In the genomic region with DNA sequence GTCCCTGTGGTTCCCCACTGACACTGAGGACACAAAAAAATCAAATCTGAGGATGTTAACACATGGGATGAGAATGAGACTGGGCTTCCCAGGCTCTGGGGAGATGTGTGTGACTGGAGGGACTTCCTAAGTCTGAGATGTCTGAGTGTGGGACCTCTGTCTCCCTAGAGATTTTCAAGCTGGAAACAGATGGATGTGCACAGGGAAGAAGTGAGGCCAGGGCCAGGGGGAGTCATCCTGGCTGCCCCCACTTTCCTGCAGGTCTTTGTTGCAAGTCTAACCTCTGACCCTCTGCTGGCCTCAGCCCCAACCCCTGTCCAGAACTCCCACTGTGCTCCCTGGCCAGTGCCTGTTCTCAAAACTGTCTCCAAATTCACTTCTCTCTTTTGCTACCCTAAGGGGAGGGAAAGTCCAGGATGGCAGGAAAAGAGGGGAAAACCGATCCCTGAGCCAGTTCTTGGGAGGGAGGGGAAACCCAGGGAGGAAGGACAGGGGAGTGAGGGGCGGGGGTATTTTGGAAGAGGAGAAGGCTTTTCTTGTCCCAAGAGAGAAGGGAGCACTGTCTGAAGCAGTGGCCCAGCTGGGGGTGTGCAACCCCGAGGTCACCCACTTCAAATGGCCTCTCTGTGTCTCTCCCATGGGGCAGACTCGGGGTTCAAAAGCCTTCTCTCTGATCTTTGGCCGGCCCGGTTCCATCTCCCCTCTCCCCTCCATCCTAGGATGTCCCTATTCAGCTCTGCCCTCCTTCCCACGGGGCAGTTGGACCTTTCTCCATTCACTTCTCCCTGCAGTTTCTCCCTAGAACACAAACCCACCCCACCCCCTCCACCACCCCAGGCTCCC, we compare ENCODE assay signal across 8 cellular contexts. TPM values are rescaled to one million over a fixed set of nuclear protein-coding genes. Genes with fewer than 3 reads are reported as not detected.
DNase-seq lines count a peak whose midpoint lies in the region; ATAC-seq and TF ChIP-seq lines count a peak whose summit lies in the region.

No MANE protein-coding gene starts in this region.

- peak overlapping the region; percentile 70 for H3K27ac ChIP-seq in HEK293 (ENCODE audit: extremely low read depth, low read depth, low read length)
- no peak overlapping the region for H3K27ac ChIP-seq in iPS-18a (ENCODE audit: low read length)
- peak overlapping the region; percentile 93 to 100 (median 98) for H3K27ac ChIP-seq in spleen

- H3K36me3 ChIP-seq in HEK293 (ENCODE audit: control insufficient read depth in 2 of 2, insufficient read depth in 1 of 2, low read length in 2 of 2) = peaks cover 1 to 17% of the 10 kb centered on the region in 2 experiments; a peak in 2 of 3 replicates
- no peaks in the 10 kb centered on the region for H3K36me3 ChIP-seq in iPS-18a (ENCODE audit: control insufficient read depth, low read depth, low read length)
- H3K36me3 ChIP-seq in spleen = peaks cover 0 to 45% (median 28%) of the 10 kb centered on the region in 6 donors

- H3K4me1 Mint-ChIP-seq in activated CD8-positive, alpha-beta T cell treated with anti-CD3 and anti-CD28 coated beads, Interleukin-2, amount 10 ng/mL, durations not matched to agents 7 days and 5 days (ENCODE audit: low read depth) = peaks cover 23% of the 10 kb centered on the region

- 0 to 2% (median 1%) methylated on average over 7 of the region's 7 CpGs for WGBS in spleen, 5 donors

- no peak for ATAC-seq in activated CD8-positive, alpha-beta T cell treated with anti-CD3 and anti-CD28 coated beads, Interleukin-2, amount 10 ng/mL, durations not matched to agents 7 days and 5 days
- ATAC-seq in HG03139 (IDR thresholded peaks at IDR 0.05; ENCODE audit: unreplicated experiment) (no peak), GM19395 (IDR thresholded peaks at IDR 0.05; ENCODE audit: unreplicated experiment) (no peak)

- H3K4me3 ChIP-seq in HEK293 (ENCODE audit: low read depth, low read length) (peak overlapping the region; percentile 28), iPS-18a (ENCODE audit: low read length) (peak overlapping the region; percentile 42), spleen (peak overlapping the region; percentile 90 to 99 (median 96))

- intact Hi-C loops in spleen (cut with DNase I; ENCODE audit: low total_unique reads) = loop anchor here (2.0 kb wide), 1 partner anchor 37 kb away; the partner anchor contains the start of gene TUBB

- H3K4me1 ChIP-seq in HEK293 (ENCODE audit: control insufficient read depth, insufficient read depth, low read length) (peaks cover 28% of the 10 kb centered on the region), iPS-18a (ENCODE audit: control insufficient read depth, low read depth, low read length) (peaks cover 53% of the 10 kb centered on the region), spleen (peaks cover 44 to 84% (median 61%) of the 10 kb centered on the region in 6 donors)

- no peaks in the 10 kb centered on the region for H3K27me3 Mint-ChIP-seq in activated CD8-positive, alpha-beta T cell treated with anti-CD3 and anti-CD28 coated beads, Interleukin-2, amount 10 ng/mL, durations not matched to agents 7 days and 5 days (ENCODE audit: low read depth)

- no peaks in the 10 kb centered on the region for H3K27me3 ChIP-seq in iPS-18a (ENCODE audit: control insufficient read depth, insufficient read depth, low read length)
- H3K27me3 ChIP-seq in spleen (replicated peaks in 1 of 7) = no peaks in the 10 kb centered on the region

- peaks cover 86% of the 10 kb centered on the region for H3K36me3 Mint-ChIP-seq in activated CD8-positive, alpha-beta T cell treated with anti-CD3 and anti-CD28 coated beads, Interleukin-2, amount 10 ng/mL, durations not matched to agents 7 days and 5 days (ENCODE audit: low read depth)

- no peaks in the 10 kb centered on the region for H3K9me3 Mint-ChIP-seq in activated CD8-positive, alpha-beta T cell treated with anti-CD3 and anti-CD28 coated beads, Interleukin-2, amount 10 ng/mL, durations not matched to agents 7 days and 5 days (ENCODE audit: insufficient read depth)

- POLR2A ChIA-PET in HEK293 (lab: Yijun Ruan, JAX) = interaction anchor here (0.6 to 7.6 kb wide), 9 partner anchors 11 to 100 kb away, joined by 3 to 120 read pairs (median 8); partner anchors contain the start of genes DHX16, IER3, MDC1 and TUBB
- POLR2A ChIA-PET in activated CD8-positive, alpha-beta T cell treated with anti-CD3 and anti-CD28 coated beads, Interleukin-2, amount 10 ng/mL, durations not matched to agents 7 days and 5 days (lab: Charles Lee) = interaction anchor here (0.7 to 8.3 kb wide), 12 partner anchors 11 to 408 kb away, joined by 3 to 343 read pairs (median 8); partner anchors contain the start of genes DHX16, MDC1, MRPS18B and PPP1R10

- peak overlapping the region; percentile 9 for H3K9ac ChIP-seq in iPS-18a (ENCODE audit: low read length)

- TF ChIP-seq CTCF in HEK293 (tag by site-specific recombination; IDR thresholded peaks at IDR 0.05) (no peak), spleen (IDR thresholded peaks at IDR 0.05 in 8 of 11, conservative IDR thresholded peaks at IDR 0.05 in 3 of 11) (no peak)

- DNase-seq in activated CD8-positive, alpha-beta T cell treated with anti-CD3 and anti-CD28 coated beads, Interleukin-2, amount 10 ng/mL, durations not matched to agents 7 days and 5 days = peak; percentile 51
- DNase-seq in spleen = peak; percentile 83
- DNase-seq in NK-92 treated with Interleukin-12 subunit alpha and Interleukin-12 subunit beta, amount 100 ng/mL, for 24 hours (lab: John Stamatoyannopoulos, UW) = no peak
- no peak for DNase-seq in cerebellar nuclear complex (lab: John Stamatoyannopoulos, UW)

- H3K9me3 ChIP-seq in HEK293 (ENCODE audit: control insufficient read depth, insufficient read depth, low read depth, low read length) (no peaks in the 10 kb centered on the region), iPS-18a (ENCODE audit: control insufficient read depth, low read depth, low read length) (no peaks in the 10 kb centered on the region), spleen (no peaks in the 10 kb centered on the region)

- H3K27ac Mint-ChIP-seq in activated CD8-positive, alpha-beta T cell treated with anti-CD3 and anti-CD28 coated beads, Interleukin-2, amount 10 ng/mL, durations not matched to agents 7 days and 5 days = peak overlapping the region; percentile 98

- CTCF ChIA-PET in HEK293 (lab: Yijun Ruan, JAX) = interaction anchor here (0.6 to 19.6 kb wide), 6 partner anchors 11 to 200 kb away, joined by 3 to 692 read pairs (median 5); partner anchors contain the start of genes DHX16, MDC1 and TUBB
- CTCF ChIA-PET in activated CD8-positive, alpha-beta T cell treated with anti-CD3 and anti-CD28 coated beads, Interleukin-2, amount 10 ng/mL, durations not matched to agents 7 days and 5 days (lab: Charles Lee) = interaction anchor here (0.9 to 15.7 kb wide), 3 partner anchors 11 to 53 kb away, joined by 3 to 686 read pairs (median 12); partner anchors contain the start of genes DHX16, MDC1 and TUBB

- no peak for TF ChIP-seq POLR2A in spleen (IDR thresholded peaks at IDR 0.05)

- peak overlapping the region; percentile 93 for H3K4me3 Mint-ChIP-seq in activated CD8-positive, alpha-beta T cell treated with anti-CD3 and anti-CD28 coated beads, Interleukin-2, amount 10 ng/mL, durations not matched to agents 7 days and 5 days

TF ChIP-seq in HEK293, 187 proteins besides CTCF, POLR2A, EP300 and RAD21 (continues in another document):
- TF ChIP-seq ZNF785 (tag by site-specific recombination; IDR thresholded peaks at IDR 0.05) (no peak), KLF17 (tag by site-specific recombination; IDR thresholded peaks at IDR 0.05) (no peak), ZNF629 (tag by site-specific recombination; IDR thresholded peaks at IDR 0.05) (no peak)

RNA-seq across cellular contexts. Expression of gene PPP1R18, which starts 3.1 kb away (rescaled TPM):
- total RNA-seq in activated CD8-positive, alpha-beta T cell treated with anti-CD3 and anti-CD28 coated beads, Interleukin-2, amount 10 ng/mL, durations not matched to agents 7 days and 5 days = 100 to 1,000 TPM; 286 to 304 TPM
- total RNA-seq in spleen = 100 to 1,000 TPM; 128 to 187 (median 150) TPM
- polyA plus RNA-seq in spleen = 100 to 1,000 TPM; 153 to 188 (median 186) TPM

RNA-seq across cellular contexts. Expression of gene NRM, which starts 7.4 kb away (rescaled TPM):
- total RNA-seq in activated CD8-positive, alpha-beta T cell treated with anti-CD3 and anti-CD28 coated beads, Interleukin-2, amount 10 ng/mL, durations not matched to agents 7 days and 5 days = 10 to 100 TPM; 41.7 to 44.6 TPM
- 10 to 100 TPM in 6 of 7 donors, 1 to 10 TPM in 1; 9.8 to 13.8 (median 11.0) TPM for total RNA-seq in spleen
- 10 to 100 TPM; 14.1 to 19.6 (median 17.7) TPM for polyA plus RNA-seq in spleen

RNA-seq across cellular contexts. Expression of gene DHX16, which starts 10.6 kb away (rescaled TPM):
- 10 to 100 TPM; 38.5 to 41.0 TPM for total RNA-seq in activated CD8-positive, alpha-beta T cell treated with anti-CD3 and anti-CD28 coated beads, Interleukin-2, amount 10 ng/mL, durations not matched to agents 7 days and 5 days
- 10 to 100 TPM; 30.0 to 39.6 (median 35.4) TPM for total RNA-seq in spleen
- 10 to 100 TPM; 21.7 to 39.7 (median 33.8) TPM for polyA plus RNA-seq in spleen

RNA-seq across cellular contexts. Expression of gene MDC1, which starts 33.7 kb away (rescaled TPM):
- 10 to 100 TPM; 48.5 to 52.4 TPM for total RNA-seq in activated CD8-positive, alpha-beta T cell treated with anti-CD3 and anti-CD28 coated beads, Interleukin-2, amount 10 ng/mL, durations not matched to agents 7 days and 5 days
- total RNA-seq in spleen = 10 to 100 TPM; 20.8 to 47.7 (median 39.0) TPM
- 10 to 100 TPM in 2 of 3 donors, 1 to 10 TPM in 1; 7.8 to 18.2 (median 16.5) TPM for polyA plus RNA-seq in spleen

RNA-seq across cellular contexts. Expression of gene C6orf136, which starts 36.4 kb away (rescaled TPM):
- total RNA-seq in activated CD8-positive, alpha-beta T cell treated with anti-CD3 and anti-CD28 coated beads, Interleukin-2, amount 10 ng/mL, durations not matched to agents 7 days and 5 days = 10 to 100 TPM; 31.6 to 40.1 TPM
- 10 to 100 TPM; 15.4 to 24.2 (median 17.8) TPM for total RNA-seq in spleen
- 10 to 100 TPM; 12.1 to 28.0 (median 22.1) TPM for polyA plus RNA-seq in spleen

Comparison
In these comparisons a context has a peak if more than half of its experiments do, and no peak if none do; other contexts are left out.
1. H3K4me3 ChIP-seq: peak in every context shown above with its lines; median percentile 96 in spleen; 42 in iPS-18a; 28 in HEK293.
2. DNase-seq: peak in activated CD8-positive, alpha-beta T cell treated with anti-CD3 and anti-CD28 coated beads, Interleukin-2, amount 10 ng/mL, durations not matched to agents 7 days and 5 days (single experiment) and spleen (single experiment); none in NK-92 treated with Interleukin-12 subunit alpha and Interleukin-12 subunit beta, amount 100 ng/mL, for 24 hours (single experiment) and cerebellar nuclear complex (0 of 2).